ENCODE assay signal across 8 cellular contexts in genomic region chr5:139635606-139636206, GRCh38. TPM values are rescaled to one million over a fixed set of nuclear protein-coding genes. Genes with fewer than 3 reads are reported as not detected.
A peak's percentile ranks its signal among the peaks of the same experiment; 100 is the strongest.
DNase-seq lines count a peak whose midpoint lies in the region; ATAC-seq and TF ChIP-seq lines count a peak whose summit lies in the region.

No MANE protein-coding gene starts in this region.

- H3K4me1 Mint-ChIP-seq in glutamatergic neuron (ENCODE audit: low read depth, unreplicated experiment): peaks cover 57% of the 10 kb centered on the region

- no peaks in the 10 kb centered on the region for H3K9me3 ChIP-seq in BE2C

- H3K27me3 ChIP-seq in BE2C: no peaks in the 10 kb centered on the region

- no peaks in the 10 kb centered on the region for H3K9me3 Mint-ChIP-seq in activated naive CD4-positive, alpha-beta T cell treated with anti-CD3 and anti-CD28 coated beads, Interleukin-2, amount 50 U/mL, for 72 hours
- peaks cover 28% of the 10 kb centered on the region for H3K9me3 Mint-ChIP-seq in glutamatergic neuron (ENCODE audit: unreplicated experiment)

- DNase-seq in BE2C: peak; percentile 85
- peak; percentile 36 for DNase-seq in GM13977 (ENCODE audit: low spot score)
- peak; percentile 40 for DNase-seq in NCI-H460 (ENCODE audit: extremely low read depth, low read depth)
- DNase-seq in activated naive CD4-positive, alpha-beta T cell treated with anti-CD3 and anti-CD28 coated beads, Interleukin-2, amount 50 U/mL, for 72 hours (ENCODE audit: low spot score in 2 of 2): no peak
- peak; percentile 59 for DNase-seq in glutamatergic neuron
- peak; percentile 77 for DNase-seq in pons (ENCODE audit: low spot score)
- DNase-seq in COLO829 (ENCODE audit: low spot score): no peak
- no peak for DNase-seq in 8988T

- H3K27me3 Mint-ChIP-seq in glutamatergic neuron (ENCODE audit: unreplicated experiment): peaks cover 21% of the 10 kb centered on the region

- peak overlapping the region; percentile 34 for H3K4me3 Mint-ChIP-seq in glutamatergic neuron (ENCODE audit: unreplicated experiment)

- no peaks in the 10 kb centered on the region for H3K36me3 ChIP-seq in BE2C

- peak overlapping the region; percentile 87 to 91 for H3K27ac Mint-ChIP-seq in activated naive CD4-positive, alpha-beta T cell treated with anti-CD3 and anti-CD28 coated beads, Interleukin-2, amount 50 U/mL, for 72 hours
- peak overlapping the region; percentile 92 for H3K27ac Mint-ChIP-seq in glutamatergic neuron (ENCODE audit: unreplicated experiment)

- no peak for ATAC-seq in activated naive CD4-positive, alpha-beta T cell treated with anti-CD3 and anti-CD28 coated beads, Interleukin-2, amount 50 U/mL, for 72 hours

- H3K36me3 Mint-ChIP-seq in activated naive CD4-positive, alpha-beta T cell treated with anti-CD3 and anti-CD28 coated beads, Interleukin-2, amount 50 U/mL, for 72 hours: no peaks in the 10 kb centered on the region
- H3K36me3 Mint-ChIP-seq in glutamatergic neuron (ENCODE audit: unreplicated experiment): no peaks in the 10 kb centered on the region

- in situ Hi-C loops in GM13977 (cut with MboI; ENCODE audit: low pct_unique_long_range_greater_than_20kb, low sequenced_read_pairs, unreplicated experiment): loop anchor here (10.0 kb wide), 2 partner anchors 59 to 129 kb away; no protein-coding TSS in a partner anchor

- no peak overlapping the region for H3K4me3 ChIP-seq in BE2C (ENCODE audit: low read depth, low read length)

- TF ChIP-seq CTCF in BE2C (IDR thresholded peaks at IDR 0.05; ENCODE audit: low read depth, low read length) (peak; percentile 78), GM13977 (IDR thresholded peaks at IDR 0.05; ENCODE audit: extremely low read depth, insufficient read depth, missing control alignments) (peak; percentile 63), glutamatergic neuron (IDR thresholded peaks at IDR 0.05; ENCODE audit: partially characterized antibody, unreplicated experiment) (peak; percentile 65)

- H3K4me1 ChIP-seq in BE2C: peaks cover 30% of the 10 kb centered on the region

RNA-seq across cellular contexts. Expression of gene CXXC5, which starts 12.4 kb away (rescaled TPM):
- polyA plus RNA-seq in BE2C (2012; ENCODE audit: insufficient read depth, insufficient read length, low read depth): 263 TPM
- 11.4 and 13.2 TPM in 2 replicates for total RNA-seq in NCI-H460 (2014; rRNA removed; shearing (Covaris generic))
- 11.2 and 18.7 TPM in 2 replicates for polyA plus RNA-seq in NCI-H460 (2014; cell fraction: nucleus; rRNA removed)
- 1 to 10 TPM; 1.8 to 3.5 TPM for total RNA-seq in activated naive CD4-positive, alpha-beta T cell treated with anti-CD3 and anti-CD28 coated beads, Interleukin-2, amount 50 U/mL, for 72 hours
- 130 TPM for total RNA-seq in glutamatergic neuron (ENCODE audit: unreplicated experiment)

Comparison
In these comparisons a context has a peak if more than half of its experiments do, and no peak if none do; other contexts are left out.
1. DNase-seq: peak in BE2C (single experiment), GM13977 (single experiment), NCI-H460 (single experiment), glutamatergic neuron (single experiment) and pons (single experiment); none in activated naive CD4-positive, alpha-beta T cell treated with anti-CD3 and anti-CD28 coated beads, Interleukin-2, amount 50 U/mL, for 72 hours (0 of 2), COLO829 (single experiment) and 8988T (single experiment).
2. Peak in every context shown above with its lines, with median percentiles within 50 percentile points of each other: CTCF ChIP-seq.